1 cellular context compared by ENCODE assay signal in genomic region chr15:100849021-100849831, GRCh38.
TF ChIP-seq lines count a peak whose summit lies in the region.

No MANE protein-coding gene starts in this region.

TF ChIP-seq in A549, 52 proteins besides CTCF, POLR2A, EP300 and RAD21 (continued from another document):
- TF ChIP-seq ATOH8 (CRISPR knock-in tag; IDR thresholded peaks at IDR 0.05; ENCODE audit: low read depth) (no peak), PHF8 (IDR thresholded peaks at IDR 0.05; ENCODE audit: borderline replicate concordance, low read depth) (no peak), BHLHE40 (IDR thresholded peaks at IDR 0.05; ENCODE audit: low read depth, low read length) (no peak), TP53 (CRISPR knock-in tag; IDR thresholded peaks at IDR 0.05) (no peak), ZFP36 (IDR thresholded peaks at IDR 0.05; ENCODE audit: borderline replicate concordance, partially characterized antibody) (no peak), SMC3 (IDR thresholded peaks at IDR 0.05) (peak; percentile 74), HOXB13 (CRISPR knock-in tag; IDR thresholded peaks at IDR 0.05; ENCODE audit: low read depth) (0 out of 2 replicates have a peak, but pooled peaks have one; percentile 38), HMGXB4 (CRISPR knock-in tag; IDR thresholded peaks at IDR 0.05; ENCODE audit: borderline replicate concordance) (no peak), JUN (IDR thresholded peaks at IDR 0.05) (peak in 1 of 2 experiments; percentile 50; a peak in 1 of 5 replicates), NR3C1 (IDR thresholded peaks at IDR 0.05) (no peak)
